In the genomic region with DNA sequence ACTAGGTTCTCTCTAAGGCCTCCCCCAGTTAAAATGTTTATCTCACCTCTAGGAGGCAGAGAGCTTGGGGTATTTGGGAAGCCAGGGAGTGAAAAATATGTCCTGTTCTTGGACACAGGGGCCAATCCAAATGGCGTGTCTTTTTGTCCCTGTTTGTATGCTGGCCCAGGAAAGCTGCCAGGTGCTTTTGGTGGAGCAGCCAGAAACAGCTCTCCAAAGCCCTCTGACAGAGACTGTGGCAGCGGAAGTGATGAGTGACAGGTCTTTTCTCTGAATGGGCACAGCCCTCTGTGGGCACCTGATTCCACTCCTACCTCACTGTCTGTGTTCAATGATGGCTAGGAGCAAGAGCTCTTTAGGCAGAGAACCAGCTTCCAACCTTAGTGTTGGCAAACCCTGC, we compare ENCODE assay signal across 1 cellular context.
TF ChIP-seq lines count a peak whose summit lies in the region.

No MANE protein-coding gene starts in this region.

TF ChIP-seq in WTC11, 78 proteins besides CTCF, POLR2A, EP300 and RAD21 (continued from another document):
- TF ChIP-seq KAT7 (CRISPR knock-in tag; IDR thresholded peaks at IDR 0.05; ENCODE audit: borderline replicate concordance) (no peak), ZNF138 (CRISPR knock-in tag; conservative IDR thresholded peaks at IDR 0.05) (no peak), TEAD1 (CRISPR knock-in tag; IDR thresholded peaks at IDR 0.05) (no peak), RELA (CRISPR knock-in tag; IDR thresholded peaks at IDR 0.05; ENCODE audit: borderline replicate concordance) (no peak), IRF2 (CRISPR knock-in tag; IDR thresholded peaks at IDR 0.05; ENCODE audit: borderline replicate concordance, low read depth) (no peak), SP1 (CRISPR knock-in tag; conservative IDR thresholded peaks at IDR 0.05) (no peak), ZNF317 (CRISPR knock-in tag; IDR thresholded peaks at IDR 0.05; ENCODE audit: borderline replicate concordance, low read depth) (no peak), TP53 (CRISPR knock-in tag; IDR thresholded peaks at IDR 0.05) (no peak), CREM (CRISPR knock-in tag; IDR thresholded peaks at IDR 0.05) (no peak), GTF2I (CRISPR knock-in tag; conservative IDR thresholded peaks at IDR 0.05) (no peak)
- TF ChIP-seq, protein P1, sequence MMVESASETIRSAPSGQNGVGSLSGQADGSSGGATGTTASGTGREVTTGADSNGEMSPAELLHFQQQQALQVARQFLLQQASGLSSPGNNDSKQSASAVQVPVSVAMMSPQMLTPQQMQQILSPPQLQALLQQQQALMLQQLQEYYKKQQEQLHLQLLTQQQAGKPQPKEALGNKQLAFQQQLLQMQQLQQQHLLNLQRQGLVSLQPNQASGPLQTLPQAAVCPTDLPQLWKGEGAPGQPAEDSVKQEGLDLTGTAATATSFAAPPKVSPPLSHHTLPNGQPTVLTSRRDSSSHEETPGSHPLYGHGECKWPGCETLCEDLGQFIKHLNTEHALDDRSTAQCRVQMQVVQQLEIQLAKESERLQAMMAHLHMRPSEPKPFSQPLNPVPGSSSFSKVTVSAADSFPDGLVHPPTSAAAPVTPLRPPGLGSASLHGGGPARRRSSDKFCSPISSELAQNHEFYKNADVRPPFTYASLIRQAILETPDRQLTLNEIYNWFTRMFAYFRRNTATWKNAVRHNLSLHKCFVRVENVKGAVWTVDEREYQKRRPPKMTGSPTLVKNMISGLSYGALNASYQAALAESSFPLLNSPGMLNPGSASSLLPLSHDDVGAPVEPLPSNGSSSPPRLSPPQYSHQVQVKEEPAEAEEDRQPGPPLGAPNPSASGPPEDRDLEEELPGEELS (CRISPR knock-in tag; IDR thresholded peaks at IDR 0.05): no peak
- TF ChIP-seq, protein P2, sequence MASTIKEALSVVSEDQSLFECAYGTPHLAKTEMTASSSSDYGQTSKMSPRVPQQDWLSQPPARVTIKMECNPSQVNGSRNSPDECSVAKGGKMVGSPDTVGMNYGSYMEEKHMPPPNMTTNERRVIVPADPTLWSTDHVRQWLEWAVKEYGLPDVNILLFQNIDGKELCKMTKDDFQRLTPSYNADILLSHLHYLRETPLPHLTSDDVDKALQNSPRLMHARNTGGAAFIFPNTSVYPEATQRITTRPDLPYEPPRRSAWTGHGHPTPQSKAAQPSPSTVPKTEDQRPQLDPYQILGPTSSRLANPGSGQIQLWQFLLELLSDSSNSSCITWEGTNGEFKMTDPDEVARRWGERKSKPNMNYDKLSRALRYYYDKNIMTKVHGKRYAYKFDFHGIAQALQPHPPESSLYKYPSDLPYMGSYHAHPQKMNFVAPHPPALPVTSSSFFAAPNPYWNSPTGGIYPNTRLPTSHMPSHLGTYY (CRISPR knock-in tag; IDR thresholded peaks at IDR 0.05): no peak
- TF ChIP-seq, protein P3, sequence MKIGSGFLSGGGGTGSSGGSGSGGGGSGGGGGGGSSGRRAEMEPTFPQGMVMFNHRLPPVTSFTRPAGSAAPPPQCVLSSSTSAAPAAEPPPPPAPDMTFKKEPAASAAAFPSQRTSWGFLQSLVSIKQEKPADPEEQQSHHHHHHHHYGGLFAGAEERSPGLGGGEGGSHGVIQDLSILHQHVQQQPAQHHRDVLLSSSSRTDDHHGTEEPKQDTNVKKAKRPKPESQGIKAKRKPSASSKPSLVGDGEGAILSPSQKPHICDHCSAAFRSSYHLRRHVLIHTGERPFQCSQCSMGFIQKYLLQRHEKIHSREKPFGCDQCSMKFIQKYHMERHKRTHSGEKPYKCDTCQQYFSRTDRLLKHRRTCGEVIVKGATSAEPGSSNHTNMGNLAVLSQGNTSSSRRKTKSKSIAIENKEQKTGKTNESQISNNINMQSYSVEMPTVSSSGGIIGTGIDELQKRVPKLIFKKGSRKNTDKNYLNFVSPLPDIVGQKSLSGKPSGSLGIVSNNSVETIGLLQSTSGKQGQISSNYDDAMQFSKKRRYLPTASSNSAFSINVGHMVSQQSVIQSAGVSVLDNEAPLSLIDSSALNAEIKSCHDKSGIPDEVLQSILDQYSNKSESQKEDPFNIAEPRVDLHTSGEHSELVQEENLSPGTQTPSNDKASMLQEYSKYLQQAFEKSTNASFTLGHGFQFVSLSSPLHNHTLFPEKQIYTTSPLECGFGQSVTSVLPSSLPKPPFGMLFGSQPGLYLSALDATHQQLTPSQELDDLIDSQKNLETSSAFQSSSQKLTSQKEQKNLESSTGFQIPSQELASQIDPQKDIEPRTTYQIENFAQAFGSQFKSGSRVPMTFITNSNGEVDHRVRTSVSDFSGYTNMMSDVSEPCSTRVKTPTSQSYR (CRISPR knock-in tag; IDR thresholded peaks at IDR 0.05): no peak
- TF ChIP-seq, protein P4, sequence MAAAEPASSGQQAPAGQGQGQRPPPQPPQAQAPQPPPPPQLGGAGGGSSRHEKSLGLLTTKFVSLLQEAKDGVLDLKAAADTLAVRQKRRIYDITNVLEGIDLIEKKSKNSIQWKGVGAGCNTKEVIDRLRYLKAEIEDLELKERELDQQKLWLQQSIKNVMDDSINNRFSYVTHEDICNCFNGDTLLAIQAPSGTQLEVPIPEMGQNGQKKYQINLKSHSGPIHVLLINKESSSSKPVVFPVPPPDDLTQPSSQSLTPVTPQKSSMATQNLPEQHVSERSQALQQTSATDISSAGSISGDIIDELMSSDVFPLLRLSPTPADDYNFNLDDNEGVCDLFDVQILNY (CRISPR knock-in tag; IDR thresholded peaks at IDR 0.05): no peak
TF ChIP-seq in WTC11: peak in this region for 0.
